ENCODE assay signal across 14 cellular contexts in the genomic region with DNA sequence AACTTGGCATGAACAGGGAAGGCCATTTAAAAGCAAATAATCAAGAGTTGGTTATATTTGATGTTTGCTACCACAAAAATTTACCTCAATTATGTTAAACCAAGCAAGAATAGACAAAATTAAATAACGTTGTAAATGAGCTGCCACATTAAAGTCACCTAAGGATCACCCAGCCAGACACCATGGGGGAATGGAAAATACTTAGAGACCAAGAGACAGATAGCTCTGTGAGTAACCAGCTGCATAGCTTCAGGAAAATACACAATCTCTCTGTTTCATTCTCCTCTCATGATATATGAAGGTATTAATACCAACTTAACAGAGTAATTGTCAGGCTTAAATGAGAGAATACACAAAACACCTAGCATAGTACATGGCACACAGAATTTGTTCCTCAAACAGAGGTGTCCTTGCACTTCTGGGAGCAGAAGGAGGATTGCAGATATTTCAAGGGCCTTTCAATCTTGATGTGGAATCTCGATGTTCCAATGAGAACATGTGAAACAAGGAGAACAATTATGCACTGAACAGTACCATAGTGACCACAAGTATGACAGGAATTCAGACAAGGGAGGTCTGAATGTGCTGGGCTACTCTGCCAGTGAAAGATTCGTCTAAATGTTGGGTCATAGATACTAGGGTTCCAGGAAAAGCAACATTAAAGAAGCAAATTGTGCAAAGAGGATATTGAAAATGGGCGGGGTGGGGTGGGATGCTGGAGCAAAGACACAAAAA. TPM values are rescaled to one million over a fixed set of nuclear protein-coding genes. Genes with fewer than 3 reads are reported as not detected.
DNase-seq lines count a peak whose midpoint lies in the region; ATAC-seq and TF ChIP-seq lines count a peak whose summit lies in the region.
"Had no signal": no experiment of that assay in that cellular context is flagged by ENCODE, and none has a peak within 500 bp of the region (broad histone marks: within the 10 kb centered on the region; RNA-seq: fewer than 3 reads in every experiment).

No MANE protein-coding gene starts in this region.

- DNase-seq in H4 (ENCODE audit: low spot score) (peak; percentile 69), SW480 (ENCODE audit: low spot score) (peak; percentile 37), fibroblast of the aortic adventitia (ENCODE audit: low read depth) (peak; percentile 43), H7 (no peak), middle frontal gyrus (ENCODE audit: extremely low spot score, low spot score) (no peak)
- DNase-seq: glutamatergic neuron, NCI-H1436 treated with DMSO at 0.1 percent for 48 hours, NCI-H774, small intestine, substantia nigra had no signal

- ATAC-seq in HG03095 (IDR thresholded peaks at IDR 0.05; ENCODE audit: unreplicated experiment) = no peak
- ATAC-seq: natural killer cell treated with Interleukin-12 subunit alpha and Interleukin-12 subunit beta and Interleukin-15 and Interleukin-18, amount 100 ng/mL, for 72 hours had no signal

- H3K9ac ChIP-seq in skeletal muscle satellite cell (ENCODE audit: low read depth, low read length) = no peak overlapping the region

- no peak for TF ChIP-seq CTCF in fibroblast of the aortic adventitia (IDR thresholded peaks at IDR 0.05; ENCODE audit: insufficient read depth, low read length)

- H3K27me3 ChIP-seq in skeletal muscle satellite cell (ENCODE audit: control insufficient read depth, insufficient read depth, low read length) = no peaks in the 10 kb centered on the region
- H3K27me3 ChIP-seq in H7 (ENCODE audit: control insufficient read depth, insufficient read depth, low read length) = no peaks in the 10 kb centered on the region

- H3K4me2 ChIP-seq in skeletal muscle satellite cell (ENCODE audit: low read length) = peak overlapping the region; percentile 15

- H3K4me3 ChIP-seq in fibroblast of the aortic adventitia (ENCODE audit: low read depth, low read length) (no peak overlapping the region), skeletal muscle satellite cell (ENCODE audit: low read length) (no peak overlapping the region), H7 (ENCODE audit: insufficient read depth, low read depth, low read length) (no peak overlapping the region)

- no peaks in the 10 kb centered on the region for H3K9me3 ChIP-seq in skeletal muscle satellite cell (replicated peaks; ENCODE audit: low read length)

- peaks cover 14% of the 10 kb centered on the region for H3K4me1 ChIP-seq in skeletal muscle satellite cell (ENCODE audit: control insufficient read depth, insufficient read depth, low read length)

- H3K36me3 ChIP-seq in skeletal muscle satellite cell (ENCODE audit: insufficient read depth, low read length) (no peaks in the 10 kb centered on the region), H7 (replicated peaks; ENCODE audit: control insufficient read depth, insufficient read depth, low read length) (no peaks in the 10 kb centered on the region)

RNA-seq across cellular contexts. Expression of a gene that starts 18.6 kb away (rescaled TPM):
- total RNA-seq in H4 (2014; rRNA removed; shearing (Covaris generic)) = 8.4 and 11.7 TPM in 2 replicates
- total RNA-seq in fibroblast of the aortic adventitia (ENCODE audit: low replicate concordance) = 1.4 and 2.4 TPM in 2 replicates
- under 0.01 and 0.25 TPM in 2 replicates for total RNA-seq in skeletal muscle satellite cell (2012; rRNA removed)
- 0.94 and 1.7 TPM in 2 replicates for total RNA-seq in H7 (2014; rRNA removed; shearing (Covaris generic))
- total RNA-seq: dermis microvascular lymphatic vessel endothelial cell had no signal

Comparison
In these comparisons a context has a peak if more than half of its experiments do, and no peak if none do; other contexts are left out.
1. DNase-seq: peak in H4 (single experiment), SW480 (single experiment) and fibroblast of the aortic adventitia (single experiment); none in H7 (single experiment) and middle frontal gyrus (single experiment).